Comparison of ENCODE assay signal across 25 cellular contexts in the genomic region with DNA sequence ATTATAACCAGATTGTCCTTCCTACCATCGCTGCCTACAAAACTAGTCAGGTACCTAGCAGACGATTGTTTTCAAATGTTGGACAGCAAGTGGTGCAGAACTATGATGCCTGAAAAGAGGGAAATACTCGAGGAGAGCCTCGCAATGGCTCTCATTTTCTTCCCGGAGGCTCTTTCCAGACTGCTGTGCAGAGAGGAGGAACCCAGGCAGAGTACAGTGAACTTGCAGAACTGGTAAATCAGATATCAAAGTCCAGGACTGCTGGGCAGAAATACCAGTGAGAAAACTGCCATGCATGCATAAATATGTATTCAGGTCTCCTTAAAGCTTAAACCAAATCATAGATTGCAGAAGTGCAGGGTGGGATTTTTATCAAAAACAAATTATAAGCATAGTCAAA. TPM values are rescaled to one million over a fixed set of nuclear protein-coding genes. Genes with fewer than 3 reads are reported as not detected.
"Had no signal": no experiment of that assay in that cellular context is flagged by ENCODE, and none has a peak within 500 bp of the region (broad histone marks: within the 10 kb centered on the region; RNA-seq: fewer than 3 reads in every experiment).

No MANE protein-coding gene starts in this region.

- H3K4me1 ChIP-seq: neural progenitor cell, sigmoid colon, thyroid gland had no signal

- H3K4me3 ChIP-seq: neural progenitor cell, sigmoid colon, thyroid gland had no signal

- H3K27me3 Mint-ChIP-seq: activated CD4-positive, alpha-beta T cell treated with anti-CD3 and anti-CD28 coated beads, Interleukin-2, amount 10 ng/mL, durations not matched to agents 24 days and 14 days; memory B cell; naive B cell; stimulated activated naive CD8-positive, alpha-beta T cell treated with anti-CD3 and anti-CD28 coated beads, Interleukin-15, Interleukin-2, amounts not matched to agents 100 ng/mL and 50 ng/mL, for 24 hours; T-helper 17 cell had no signal

- H3K27ac ChIP-seq: neural progenitor cell, sigmoid colon, thyroid gland had no signal

- H3K27me3 ChIP-seq: neural progenitor cell, sigmoid colon, thyroid gland had no signal

- H3K27ac Mint-ChIP-seq: activated CD4-positive, alpha-beta memory T cell treated with anti-CD3 and anti-CD28 coated beads, Interleukin-2, amount 10 ng/mL, durations not matched to agents 7 days and 5 days; activated CD4-positive, alpha-beta T cell treated with anti-CD3 and anti-CD28 coated beads, Interleukin-2, amount 10 ng/mL, durations not matched to agents 24 days and 14 days; activated naive CD4-positive, alpha-beta T cell treated with anti-CD3 and anti-CD28 coated beads for 36 hours; activated naive CD8-positive, alpha-beta T cell treated with anti-CD3 and anti-CD28 coated beads, Interleukin-2, amount 10 ng/mL, durations not matched to agents 7 days and 5 days; immature natural killer cell; memory B cell; neural progenitor cell; stimulated activated naive CD8-positive, alpha-beta T cell treated with anti-CD3 and anti-CD28 coated beads, Interleukin-15, Interleukin-2, amounts not matched to agents 100 ng/mL and 50 ng/mL, for 24 hours; T-helper 17 cell had no signal

- DNase-seq: activated CD4-positive, alpha-beta memory T cell treated with anti-CD3 and anti-CD28 coated beads, Interleukin-2, amount 10 ng/mL, durations not matched to agents 7 days and 5 days; activated CD4-positive, alpha-beta T cell treated with anti-CD3 and anti-CD28 coated beads, Interleukin-2, amount 10 ng/mL, durations not matched to agents 24 days and 14 days; activated effector memory CD4-positive, alpha-beta T cell treated with Interleukin-2 at 50 U/mL for 16 hours; activated naive CD4-positive, alpha-beta T cell treated with anti-CD3 and anti-CD28 coated beads for 36 hours; activated naive CD8-positive, alpha-beta T cell treated with anti-CD3 and anti-CD28 coated beads, Interleukin-2, amount 10 ng/mL, durations not matched to agents 7 days and 5 days; activated T-cell treated with anti-CD3 and anti-CD28 coated beads, Interleukin-2, amount 50 U/mL, for 72 hours; amniotic stem cell; effector CD4-positive, alpha-beta T cell; foreskin melanocyte; immature natural killer cell; kidney glomerular epithelial cell; naive B cell; posterior cingulate gyrus; sigmoid colon; stimulated activated CD4-positive, alpha-beta T cell treated with anti-CD3 and anti-CD28 coated beads, Interleukin-4, amount 100 ng/mL, for 4 hours; substantia nigra; SW 1271; T-helper 17 cell; thyroid gland had no signal

- H3K4me3 Mint-ChIP-seq: activated CD4-positive, alpha-beta memory T cell treated with anti-CD3 and anti-CD28 coated beads, Interleukin-2, amount 10 ng/mL, durations not matched to agents 7 days and 5 days; activated CD4-positive, alpha-beta T cell treated with anti-CD3 and anti-CD28 coated beads, Interleukin-2, amount 10 ng/mL, durations not matched to agents 24 days and 14 days; activated naive CD4-positive, alpha-beta T cell treated with anti-CD3 and anti-CD28 coated beads for 36 hours; activated naive CD8-positive, alpha-beta T cell treated with anti-CD3 and anti-CD28 coated beads, Interleukin-2, amount 10 ng/mL, durations not matched to agents 7 days and 5 days; activated T-cell treated with anti-CD3 and anti-CD28 coated beads, Interleukin-2, amount 50 U/mL, for 72 hours; immature natural killer cell; memory B cell; naive B cell; neural progenitor cell; stimulated activated naive CD8-positive, alpha-beta T cell treated with anti-CD3 and anti-CD28 coated beads, Interleukin-15, Interleukin-2, amounts not matched to agents 100 ng/mL and 50 ng/mL, for 24 hours; T-helper 17 cell had no signal

- H3K9me3 ChIP-seq: thyroid gland had no signal

- H3K4me1 Mint-ChIP-seq: activated CD4-positive, alpha-beta memory T cell treated with anti-CD3 and anti-CD28 coated beads, Interleukin-2, amount 10 ng/mL, durations not matched to agents 7 days and 5 days; activated CD4-positive, alpha-beta T cell treated with anti-CD3 and anti-CD28 coated beads, Interleukin-2, amount 10 ng/mL, durations not matched to agents 24 days and 14 days; activated naive CD8-positive, alpha-beta T cell treated with anti-CD3 and anti-CD28 coated beads, Interleukin-2, amount 10 ng/mL, durations not matched to agents 7 days and 5 days; immature natural killer cell; memory B cell; naive B cell; neural progenitor cell; T-helper 17 cell had no signal

- H3K36me3 Mint-ChIP-seq: activated naive CD8-positive, alpha-beta T cell treated with anti-CD3 and anti-CD28 coated beads, Interleukin-2, amount 10 ng/mL, durations not matched to agents 7 days and 5 days; memory B cell; neural progenitor cell had no signal

- H3K36me3 ChIP-seq: neural progenitor cell, sigmoid colon, thyroid gland had no signal

RNA-seq across cellular contexts. Expression of gene UGT3A1, which starts 26.4 kb away (rescaled TPM):
- total RNA-seq: activated CD4-positive, alpha-beta memory T cell treated with anti-CD3 and anti-CD28 coated beads, Interleukin-2, amount 10 ng/mL, durations not matched to agents 7 days and 5 days; activated CD4-positive, alpha-beta T cell treated with anti-CD3 and anti-CD28 coated beads, Interleukin-2, amount 10 ng/mL, durations not matched to agents 24 days and 14 days; activated naive CD4-positive, alpha-beta T cell treated with anti-CD3 and anti-CD28 coated beads for 36 hours; activated naive CD8-positive, alpha-beta T cell treated with anti-CD3 and anti-CD28 coated beads, Interleukin-2, amount 10 ng/mL, durations not matched to agents 7 days and 5 days; activated T-cell treated with anti-CD3 and anti-CD28 coated beads, Interleukin-2, amount 50 U/mL, for 72 hours; cerebellum; omental fat pad; sigmoid colon; T-helper 17 cell; thyroid gland; ureter had no signal
- polyA plus RNA-seq: immature natural killer cell, sigmoid colon had no signal

RNA-seq across cellular contexts. Expression of gene UGT3A2, which starts 49.1 kb away (rescaled TPM):
- total RNA-seq: activated CD4-positive, alpha-beta T cell treated with anti-CD3 and anti-CD28 coated beads, Interleukin-2, amount 10 ng/mL, durations not matched to agents 24 days and 14 days; activated naive CD4-positive, alpha-beta T cell treated with anti-CD3 and anti-CD28 coated beads for 36 hours; activated naive CD8-positive, alpha-beta T cell treated with anti-CD3 and anti-CD28 coated beads, Interleukin-2, amount 10 ng/mL, durations not matched to agents 7 days and 5 days; activated T-cell treated with anti-CD3 and anti-CD28 coated beads, Interleukin-2, amount 50 U/mL, for 72 hours; omental fat pad; T-helper 17 cell; thyroid gland had no signal
